Comparison of ENCODE assay signal across 24 cellular contexts in genomic region chr7:40282858-40283257, GRCh38.
"Had no signal": no experiment of that assay in that cellular context is flagged by ENCODE, and none has a peak within 500 bp of the region (broad histone marks: within the 10 kb centered on the region; RNA-seq: fewer than 3 reads in every experiment).

No MANE protein-coding gene starts in this region.

- H3K4me3 ChIP-seq: PC-9, Peyer's patch, SJCRH30 had no signal

- H2AFZ ChIP-seq: PC-9 had no signal

- H3K27me3 ChIP-seq: Peyer's patch, SJCRH30 had no signal

- H3K9me3 ChIP-seq: Peyer's patch, SJCRH30 had no signal

- H3K36me3 ChIP-seq: Peyer's patch, SJCRH30 had no signal

- H3K4me1 ChIP-seq: Peyer's patch, SJCRH30 had no signal

- H3K27ac ChIP-seq: PC-9, Peyer's patch, SJCRH30 had no signal

- ATAC-seq: Right ventricle myocardium inferior, SK-N-SH treated with all-trans-retinoic acid at 6 μM for 48 hours had no signal

- H3K4me2 ChIP-seq: PC-9 had no signal

- DNase-seq: IMR-90; Karpas-422; KG1; MM.1S; NCI-H1092 treated with DMSO at 0.1 percent for 48 hours; NCI-H1436; NCI-H187; NCI-H2029; NCI-H2081 treated with DMSO at 0.1 percent for 48 hours; NCI-H2171; NCI-H226; NCI-H446; NCI-H510A; NCI-H524 treated with DMSO at 0.1 percent for 48 hours; NCI-H69; NCI-H774; NK-92 treated with Interleukin-12 subunit alpha and Interleukin-12 subunit beta, amount 100 ng/mL, for 24 hours; OCI-M1; PC-9; Peyer's patch; SHP77 treated with DMSO at 0.1 percent for 48 hours; SJCRH30 had no signal
